In the genomic region with DNA sequence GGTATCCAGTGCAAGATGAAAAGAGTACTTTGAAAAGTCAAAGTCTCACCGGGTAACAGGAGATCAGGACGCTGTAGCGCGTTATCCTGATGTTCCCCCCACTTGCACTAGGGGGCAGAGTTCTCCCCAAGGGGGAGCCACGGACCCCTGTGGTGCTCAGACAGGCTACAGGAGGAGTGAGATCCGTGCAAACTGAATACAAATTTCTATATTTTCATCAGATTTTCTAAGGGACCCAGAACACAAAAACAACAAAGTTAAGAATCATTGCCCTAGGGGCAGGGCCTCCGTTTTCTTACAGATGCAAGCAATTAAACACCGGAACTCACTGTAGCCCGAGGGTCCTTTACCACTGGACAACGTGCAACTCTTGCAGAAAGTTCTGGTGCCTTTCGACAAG, we compare ENCODE assay signal across 8 cellular contexts.
DNase-seq lines count a peak whose midpoint lies in the region; ATAC-seq and TF ChIP-seq lines count a peak whose summit lies in the region.

No MANE protein-coding gene starts in this region.

- no peak overlapping the region for H3K27ac ChIP-seq in C4-2B

- peak; percentile 81 for TF ChIP-seq CTCF in C4-2B (conservative IDR thresholded peaks at IDR 0.05)

- DNase-seq in NCI-H526 (lab: John Stamatoyannopoulos, UW) (peak; percentile 50 to 87), amniotic stem cell (lab: John Stamatoyannopoulos, UW) (peak; percentile 43), DMS153 (lab: John Stamatoyannopoulos, UW) (no peak)
- peak; percentile 63 for DNase-seq in stimulated activated CD4-positive, alpha-beta T cell treated with anti-CD3 and anti-CD28 coated beads, Interleukin-15, amount 100 ng/mL, for 24 hours

- ATAC-seq in GM18511 (IDR thresholded peaks at IDR 0.05; ENCODE audit: unreplicated experiment) (peak; percentile 68), HG03039 (IDR thresholded peaks at IDR 0.05; ENCODE audit: unreplicated experiment) (peak; percentile 53)

- no peaks in the 10 kb centered on the region for H3K9me3 ChIP-seq in iPS-18c (ENCODE audit: control insufficient read depth, insufficient read depth, low read length)

- H3K4me3 ChIP-seq in iPS-18c (ENCODE audit: insufficient read depth, low read depth, low read length), result peak overlapping the region; percentile 89; the same call in 1 of the 2 replicates
